Comparison of ENCODE assay signal across 18 cellular contexts in the genomic region with DNA sequence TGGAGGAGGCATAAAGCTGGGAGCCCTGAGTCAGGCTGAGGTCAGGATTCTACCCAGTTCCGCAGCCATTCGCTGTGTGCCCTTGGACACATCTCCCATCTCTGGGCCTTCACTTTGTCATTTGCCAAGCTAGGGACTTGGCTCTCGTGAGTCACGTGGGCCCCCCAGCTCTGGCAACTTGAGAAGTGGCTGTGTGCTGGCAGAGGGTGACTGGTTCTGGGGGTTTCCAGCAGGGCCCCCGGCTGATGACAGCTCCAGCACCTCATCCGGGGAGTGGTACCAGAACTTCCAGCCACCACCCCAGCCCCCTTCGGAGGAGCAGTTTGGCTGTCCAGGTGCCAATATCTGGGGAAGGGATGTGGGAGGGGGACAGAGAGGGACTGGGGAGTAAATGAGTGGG. TPM values are rescaled to one million over a fixed set of nuclear protein-coding genes. Genes with fewer than 3 reads are reported as not detected.
DNase-seq lines count a peak whose midpoint lies in the region; ATAC-seq and TF ChIP-seq lines count a peak whose summit lies in the region.
"Had no signal": no experiment of that assay in that cellular context is flagged by ENCODE, and none has a peak within 500 bp of the region (broad histone marks: within the 10 kb centered on the region; RNA-seq: fewer than 3 reads in every experiment).

No MANE protein-coding gene starts in this region.

- no peaks in the 10 kb centered on the region for H3K9me3 Mint-ChIP-seq in activated T-cell treated with anti-CD3 and anti-CD28 coated beads, Interleukin-2, amount 50 U/mL, for 24 hours
- H3K9me3 Mint-ChIP-seq in activated T-cell treated with anti-CD3 and anti-CD28 coated beads, Interleukin-2, amount 50 U/mL, for 4 hours, result no peaks in the 10 kb centered on the region
- no peaks in the 10 kb centered on the region for H3K9me3 Mint-ChIP-seq in activated T-helper 17 cell treated with anti-CD3 and anti-CD28 coated beads, Interleukin-2, amount 50 U/mL, for 72 hours
- H3K9me3 Mint-ChIP-seq in nephron progenitor cell, result peaks cover 5% of the 10 kb centered on the region
- H3K9me3 Mint-ChIP-seq: GM23338, IgD-negative memory B cell had no signal

- no peak for ATAC-seq in activated T-cell treated with anti-CD3 and anti-CD28 coated beads, Interleukin-2, amount 50 U/mL, for 4 hours
- ATAC-seq in activated T-helper 17 cell treated with anti-CD3 and anti-CD28 coated beads, Interleukin-2, amount 50 U/mL, for 72 hours (replicated peaks), result no peak
- no peak for ATAC-seq in GM18517 (IDR thresholded peaks at IDR 0.05; ENCODE audit: unreplicated experiment)
- ATAC-seq: GM23338 had no signal

- TF ChIP-seq POLR2A in lower leg skin (IDR thresholded peaks at IDR 0.05), result no peak
- TF ChIP-seq POLR2A in suprapubic skin (IDR thresholded peaks at IDR 0.05), result no peak

- H3K4me1 ChIP-seq in suprapubic skin, result peaks cover 6% of the 10 kb centered on the region

- H3K9me3 ChIP-seq in suprapubic skin, result no peaks in the 10 kb centered on the region

- H3K27me3 Mint-ChIP-seq in activated T-cell treated with anti-CD3 and anti-CD28 coated beads, Interleukin-2, amount 50 U/mL, for 24 hours, result no peaks in the 10 kb centered on the region
- H3K27me3 Mint-ChIP-seq in activated T-cell treated with anti-CD3 and anti-CD28 coated beads, Interleukin-2, amount 50 U/mL, for 4 hours (ENCODE audit: low read depth), result no peaks in the 10 kb centered on the region
- H3K27me3 Mint-ChIP-seq in activated T-helper 17 cell treated with anti-CD3 and anti-CD28 coated beads, Interleukin-2, amount 50 U/mL, for 72 hours, result no peaks in the 10 kb centered on the region
- H3K27me3 Mint-ChIP-seq in nephron progenitor cell (ENCODE audit: low read depth, poor library complexity), result peaks cover 52% of the 10 kb centered on the region

- DNase-seq in activated T-cell treated with anti-CD3 and anti-CD28 coated beads, Interleukin-2, amount 50 U/mL, for 24 hours, result no peak
- no peak for DNase-seq in activated T-cell treated with anti-CD3 and anti-CD28 coated beads, Interleukin-2, amount 50 U/mL, for 4 hours
- peak; percentile 52 for DNase-seq in Daoy (ENCODE audit: low read depth)
- DNase-seq in nephron progenitor cell, result no peak
- no peak for DNase-seq in lower leg skin (ENCODE audit: low spot score in 2 of 2)
- no peak for DNase-seq in suprapubic skin (ENCODE audit: low spot score in 2 of 2)
- DNase-seq: AML-193, DMS79 treated with DMSO at 0.1 percent for 48 hours, GDM1, MV-4-11, NCI-H1417 treated with DMSO at 0.1 percent for 48 hours, NCI-H2029 treated with DMSO at 0.1 percent for 48 hours, NCI-H510A had no signal

- H3K36me3 ChIP-seq in suprapubic skin, result no peaks in the 10 kb centered on the region

- no peak overlapping the region for H3K4me3 Mint-ChIP-seq in activated T-cell treated with anti-CD3 and anti-CD28 coated beads, Interleukin-2, amount 50 U/mL, for 24 hours
- no peak overlapping the region for H3K4me3 Mint-ChIP-seq in activated T-cell treated with anti-CD3 and anti-CD28 coated beads, Interleukin-2, amount 50 U/mL, for 4 hours
- peak overlapping the region; percentile 26 for H3K4me3 Mint-ChIP-seq in activated T-helper 17 cell treated with anti-CD3 and anti-CD28 coated beads, Interleukin-2, amount 50 U/mL, for 72 hours
- peak overlapping the region; percentile 5 for H3K4me3 Mint-ChIP-seq in nephron progenitor cell
- H3K4me3 Mint-ChIP-seq: GM23338 had no signal

- TF ChIP-seq CTCF in nephron progenitor cell (IDR thresholded peaks at IDR 0.05), result no peak
- TF ChIP-seq CTCF in lower leg skin (IDR thresholded peaks at IDR 0.05), result no peak
- TF ChIP-seq CTCF in suprapubic skin (IDR thresholded peaks at IDR 0.05), result no peak

- peak overlapping the region; percentile 96 for H3K27ac Mint-ChIP-seq in activated T-cell treated with anti-CD3 and anti-CD28 coated beads, Interleukin-2, amount 50 U/mL, for 24 hours
- H3K27ac Mint-ChIP-seq in activated T-helper 17 cell treated with anti-CD3 and anti-CD28 coated beads, Interleukin-2, amount 50 U/mL, for 72 hours, result peak overlapping the region; percentile 97
- H3K27ac Mint-ChIP-seq in nephron progenitor cell, result peak overlapping the region; percentile 22
- H3K27ac Mint-ChIP-seq: GM23338, IgD-negative memory B cell had no signal

- no peak for TF ChIP-seq EP300 in suprapubic skin (IDR thresholded peaks at IDR 0.05)

- peaks cover 98% of the 10 kb centered on the region for H3K36me3 Mint-ChIP-seq in activated T-cell treated with anti-CD3 and anti-CD28 coated beads, Interleukin-2, amount 50 U/mL, for 24 hours (ENCODE audit: low read depth)
- peaks cover 54% of the 10 kb centered on the region for H3K36me3 Mint-ChIP-seq in activated T-cell treated with anti-CD3 and anti-CD28 coated beads, Interleukin-2, amount 50 U/mL, for 4 hours (ENCODE audit: insufficient read depth)
- peaks cover 100% of the 10 kb centered on the region for H3K36me3 Mint-ChIP-seq in activated T-helper 17 cell treated with anti-CD3 and anti-CD28 coated beads, Interleukin-2, amount 50 U/mL, for 72 hours (ENCODE audit: low read depth)
- no peaks in the 10 kb centered on the region for H3K36me3 Mint-ChIP-seq in nephron progenitor cell (ENCODE audit: low read depth)

- intact Hi-C loops in lower leg skin (cut with DNase I; ENCODE audit: low total_unique reads), result no loop called here

- peaks cover 72% of the 10 kb centered on the region for H3K4me1 Mint-ChIP-seq in activated T-cell treated with anti-CD3 and anti-CD28 coated beads, Interleukin-2, amount 50 U/mL, for 24 hours (ENCODE audit: low read depth)
- H3K4me1 Mint-ChIP-seq in activated T-cell treated with anti-CD3 and anti-CD28 coated beads, Interleukin-2, amount 50 U/mL, for 4 hours (ENCODE audit: low read depth), result peaks cover 48% of the 10 kb centered on the region
- H3K4me1 Mint-ChIP-seq in activated T-helper 17 cell treated with anti-CD3 and anti-CD28 coated beads, Interleukin-2, amount 50 U/mL, for 72 hours, result peaks cover 47% of the 10 kb centered on the region
- H3K4me1 Mint-ChIP-seq in nephron progenitor cell, result peaks cover 45% of the 10 kb centered on the region

- peaks cover 24% of the 10 kb centered on the region for H3K27me3 ChIP-seq in suprapubic skin

- WGBS in lower leg skin, 2 donors, result 62 to 67% methylated on average over 7 of the region's 7 CpGs
- WGBS in suprapubic skin, result 63% methylated on average over 7 of the region's 7 CpGs

- no peak overlapping the region for H3K4me3 ChIP-seq in lower leg skin (ENCODE audit: low read depth, poor library complexity, severe bottlenecking)
- H3K4me3 ChIP-seq in suprapubic skin, result no peak overlapping the region
- H3K4me3 ChIP-seq: GM23338 had no signal

- no peak overlapping the region for H3K27ac ChIP-seq in suprapubic skin

RNA-seq across cellular contexts. Expression of a gene that starts 46.6 kb away (rescaled TPM):
- total RNA-seq in activated T-cell treated with anti-CD3 and anti-CD28 coated beads, Interleukin-2, amount 50 U/mL, for 4 hours, result 100 to 1,000 TPM; 638 to 711 (median 642) TPM
- 0.06 and 0.46 TPM in 2 replicates for total RNA-seq in Daoy (2014; rRNA removed; shearing (Covaris generic))
- 100 to 1,000 TPM; 254 to 438 TPM for total RNA-seq in activated T-helper 17 cell treated with anti-CD3 and anti-CD28 coated beads, Interleukin-2, amount 50 U/mL, for 72 hours
- total RNA-seq in lower leg skin (1 to 10 TPM in 3 of 4 donors, under 1 TPM in 1; 0.42 to 2.7 (median 1.8) TPM), suprapubic skin (1 to 10 TPM in 2 of 4 donors, under 1 TPM in 2; 0.15 to 1.7 (median 1.2) TPM)
- total RNA-seq: A673 had no signal

Comparison
In these comparisons a context has a peak if more than half of its experiments do, and no peak if none do; other contexts are left out.
1. H3K27ac Mint-ChIP-seq: peak in every context shown above with its lines; median percentile 97 in activated T-helper 17 cell treated with anti-CD3 and anti-CD28 coated beads, Interleukin-2, amount 50 U/mL, for 72 hours; 96 in activated T-cell treated with anti-CD3 and anti-CD28 coated beads, Interleukin-2, amount 50 U/mL, for 24 hours; 22 in nephron progenitor cell.
2. H3K4me3 Mint-ChIP-seq: peak in activated T-helper 17 cell treated with anti-CD3 and anti-CD28 coated beads, Interleukin-2, amount 50 U/mL, for 72 hours (single experiment) and nephron progenitor cell (single experiment); none in activated T-cell treated with anti-CD3 and anti-CD28 coated beads, Interleukin-2, amount 50 U/mL, for 24 hours (single experiment) and activated T-cell treated with anti-CD3 and anti-CD28 coated beads, Interleukin-2, amount 50 U/mL, for 4 hours (single experiment).
3. RNA of a gene that starts 46.6 kb away (total RNA-seq): 638 to 711 TPM in activated T-cell treated with anti-CD3 and anti-CD28 coated beads, Interleukin-2, amount 50 U/mL, for 4 hours and 254 to 438 TPM in activated T-helper 17 cell treated with anti-CD3 and anti-CD28 coated beads, Interleukin-2, amount 50 U/mL, for 72 hours; 0.42 to 2.7 TPM in lower leg skin, 0.15 to 1.7 TPM in suprapubic skin and 0.06 to 0.46 TPM in Daoy; every median in the first group is over 10 times any median in the second.